In the genomic region with DNA sequence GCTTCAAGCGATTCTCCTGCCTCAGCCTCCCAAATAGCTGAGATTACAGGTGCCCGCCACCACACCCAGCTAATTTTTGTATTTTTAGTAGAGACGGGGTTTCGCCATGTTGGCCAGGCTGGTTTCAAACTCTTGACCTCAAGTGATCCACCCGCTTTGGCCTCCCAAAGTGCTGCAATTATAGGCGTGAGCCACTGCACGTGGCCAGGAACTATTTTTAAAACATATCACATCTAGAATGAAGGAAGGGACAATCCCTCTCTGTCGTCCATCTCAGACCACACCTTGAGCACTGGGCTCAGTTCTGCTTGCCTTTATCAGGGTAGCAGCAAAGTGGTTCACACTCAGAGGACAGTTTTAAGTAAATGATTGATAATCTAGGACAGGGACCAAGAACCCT, we compare ENCODE assay signal across 1 cellular context.
TF ChIP-seq lines count a peak whose summit lies in the region.

No MANE protein-coding gene starts in this region.

TF ChIP-seq in K562, 482 proteins besides CTCF, POLR2A, EP300 and RAD21:
- TF ChIP-seq MGA (IDR thresholded peaks at IDR 0.05): peak; percentile 36; the same call in 1 of the 2 replicates
- peak; percentile 38; the same call in 1 of the 2 replicates for TF ChIP-seq CBFA2T3 (IDR thresholded peaks at IDR 0.05)
- TF ChIP-seq CBFA2T2 (conservative IDR thresholded peaks at IDR 0.05): 0 out of 2 replicates have a peak, but pooled peaks have one; percentile 2
- TF ChIP-seq L3MBTL2 (IDR thresholded peaks at IDR 0.05): peak; percentile 57
- peak; percentile 19; the same call in 1 of the 2 replicates for TF ChIP-seq ZFX (CRISPR knock-in tag; IDR thresholded peaks at IDR 0.05)
